In the genomic region with DNA sequence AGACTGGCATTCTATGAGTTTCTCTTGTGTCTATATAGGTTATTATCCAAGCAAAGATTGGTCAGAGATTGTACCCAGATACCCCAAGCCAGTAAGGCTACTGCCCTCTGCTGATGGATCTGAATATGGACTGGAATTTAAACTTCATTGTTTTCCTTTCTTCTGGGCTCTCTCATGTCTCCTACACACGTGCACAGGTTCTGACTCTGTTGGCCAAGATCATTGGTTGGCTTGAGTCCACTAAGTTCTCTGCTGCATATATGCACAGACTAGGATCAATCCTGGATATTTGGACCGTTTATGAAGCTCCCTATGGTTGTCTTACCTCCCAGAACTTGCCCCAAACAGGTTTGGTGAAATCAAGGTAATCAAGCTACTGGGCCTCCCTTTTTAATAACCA, we compare ENCODE assay signal across 8 cellular contexts.
A peak's percentile ranks its signal among the peaks of the same experiment; 100 is the strongest.
DNase-seq lines count a peak whose midpoint lies in the region; ATAC-seq and TF ChIP-seq lines count a peak whose summit lies in the region.

No MANE protein-coding gene starts in this region.

- ATAC-seq in SK-N-SH treated with all-trans-retinoic acid at 6 μM for 48 hours, result peak; percentile 91
- ATAC-seq in HG02759 (IDR thresholded peaks at IDR 0.05; ENCODE audit: unreplicated experiment), result no peak
- ATAC-seq in GM21737 (IDR thresholded peaks at IDR 0.05; ENCODE audit: unreplicated experiment), result no peak

- DNase-seq in ELF-1 (ENCODE audit: low read depth, low spot score) (peak; percentile 39), NAMALWA (ENCODE audit: low spot score) (peak; percentile 76), fibroblast of peridontal ligament (ENCODE audit: extremely low read depth) (peak; percentile 73), osteocyte (ENCODE audit: extremely low spot score, unreplicated experiment) (no peak)

- H3K27ac ChIP-seq in 22Rv1, result no peak overlapping the region

- TF ChIP-seq CTCF in 22Rv1 (IDR thresholded peaks at IDR 0.05), result peak; percentile 80
- TF ChIP-seq CTCF in osteocyte (IDR thresholded peaks at IDR 0.05), result peak; percentile 72

- no peaks in the 10 kb centered on the region for H3K4me1 Mint-ChIP-seq in osteocyte (ENCODE audit: unreplicated experiment)

- H3K27me3 Mint-ChIP-seq in osteocyte (ENCODE audit: unreplicated experiment), result no peaks in the 10 kb centered on the region

- H3K9me3 Mint-ChIP-seq in osteocyte (ENCODE audit: unreplicated experiment), result peaks cover 4% of the 10 kb centered on the region

- H3K4me3 Mint-ChIP-seq in osteocyte (ENCODE audit: unreplicated experiment), result no peak overlapping the region

- peaks cover 10% of the 10 kb centered on the region for H3K36me3 Mint-ChIP-seq in osteocyte (ENCODE audit: unreplicated experiment)

- H3K27ac Mint-ChIP-seq in osteocyte (ENCODE audit: unreplicated experiment), result no peak overlapping the region

TF ChIP-seq in SK-N-SH treated with all-trans-retinoic acid at 6 μM for 48 hours, 23 proteins besides CTCF, POLR2A, EP300 and RAD21:
- TF ChIP-seq ZC3H10 (CRISPR knock-in tag; IDR thresholded peaks at IDR 0.05) (no peak), TCF4 (CRISPR knock-in tag; IDR thresholded peaks at IDR 0.05; ENCODE audit: borderline replicate concordance) (no peak), BACH2 (CRISPR knock-in tag; IDR thresholded peaks at IDR 0.05; ENCODE audit: borderline replicate concordance) (no peak), ZFP3 (CRISPR knock-in tag; IDR thresholded peaks at IDR 0.05) (no peak)
